ENCODE assay signal across 8 cellular contexts in genomic region chr11:59614277-59615131, GRCh38. TPM values are rescaled to one million over a fixed set of nuclear protein-coding genes. Genes with fewer than 3 reads are reported as not detected.
DNase-seq lines count a peak whose midpoint lies in the region; ATAC-seq and TF ChIP-seq lines count a peak whose summit lies in the region.

No MANE protein-coding gene starts in this region.

- peak overlapping the region; percentile 78 to 91 for H3K4me3 ChIP-seq in testis

- WGBS in testis, 2 donors = 6 to 7% methylated on average over 13 to 14 of the region's 14 CpGs

- no peak for TF ChIP-seq POLR2A in testis (IDR thresholded peaks at IDR 0.05)

- H3K36me3 ChIP-seq in testis (ENCODE audit: low read depth, missing control alignments) = no peaks in the 10 kb centered on the region

- H3K4me1 Mint-ChIP-seq in activated CD8-positive, alpha-beta memory T cell treated with anti-CD3 and anti-CD28 coated beads, Interleukin-2, amount 10 ng/mL, durations not matched to agents 7 days and 5 days = peaks cover 55% of the 10 kb centered on the region
- peaks cover 37% of the 10 kb centered on the region for H3K4me1 Mint-ChIP-seq in activated T-helper 1 cell treated with anti-CD3 and anti-CD28 coated beads, Interleukin-12 subunit alpha, Interleukin-12 subunit beta, Interleukin-2, Interleukin-4 antibody, amounts not matched to agents 30 ng/mL and 10 ng/mL and 1 ng/mL, durations not matched to agents 14 hours and 24 hours and 36 hours (ENCODE audit: low read depth)

- no peaks in the 10 kb centered on the region for H3K9me3 Mint-ChIP-seq in activated CD8-positive, alpha-beta memory T cell treated with anti-CD3 and anti-CD28 coated beads, Interleukin-2, amount 10 ng/mL, durations not matched to agents 7 days and 5 days (ENCODE audit: low read depth)
- no peaks in the 10 kb centered on the region for H3K9me3 Mint-ChIP-seq in activated T-helper 1 cell treated with anti-CD3 and anti-CD28 coated beads, Interleukin-12 subunit alpha, Interleukin-12 subunit beta, Interleukin-2, Interleukin-4 antibody, amounts not matched to agents 30 ng/mL and 10 ng/mL and 1 ng/mL, durations not matched to agents 14 hours and 24 hours and 36 hours

- no peaks in the 10 kb centered on the region for H3K27me3 Mint-ChIP-seq in activated CD8-positive, alpha-beta memory T cell treated with anti-CD3 and anti-CD28 coated beads, Interleukin-2, amount 10 ng/mL, durations not matched to agents 7 days and 5 days
- H3K27me3 Mint-ChIP-seq in activated T-helper 1 cell treated with anti-CD3 and anti-CD28 coated beads, Interleukin-12 subunit alpha, Interleukin-12 subunit beta, Interleukin-2, Interleukin-4 antibody, amounts not matched to agents 30 ng/mL and 10 ng/mL and 1 ng/mL, durations not matched to agents 14 hours and 24 hours and 36 hours (ENCODE audit: insufficient read depth) = no peaks in the 10 kb centered on the region

- peaks cover 13% of the 10 kb centered on the region for H3K36me3 Mint-ChIP-seq in activated CD8-positive, alpha-beta memory T cell treated with anti-CD3 and anti-CD28 coated beads, Interleukin-2, amount 10 ng/mL, durations not matched to agents 7 days and 5 days
- peaks cover 19% of the 10 kb centered on the region for H3K36me3 Mint-ChIP-seq in activated T-helper 1 cell treated with anti-CD3 and anti-CD28 coated beads, Interleukin-12 subunit alpha, Interleukin-12 subunit beta, Interleukin-2, Interleukin-4 antibody, amounts not matched to agents 30 ng/mL and 10 ng/mL and 1 ng/mL, durations not matched to agents 14 hours and 24 hours and 36 hours (ENCODE audit: low read depth)

- intact Hi-C loops in activated T-helper 1 cell treated with anti-CD3 and anti-CD28 coated beads, Interleukin-12 subunit alpha, Interleukin-12 subunit beta, Interleukin-2, Interleukin-4 antibody, amounts not matched to agents 30 ng/mL and 10 ng/mL and 1 ng/mL, durations not matched to agents 14 hours and 24 hours and 36 hours (cut with micrococcal nuclease) = loop anchor here (10.0 kb wide), 1 partner anchor 1950 kb away; the partner anchor contains the start of gene ZDHHC5
- intact Hi-C loops in testis (cut with DNase I; ENCODE audit: low total_unique reads) = no loop called here

- CTCF ChIA-PET in activated CD8-positive, alpha-beta memory T cell treated with anti-CD3 and anti-CD28 coated beads, Interleukin-2, amount 10 ng/mL, durations not matched to agents 7 days and 5 days (lab: Charles Lee) = interaction anchor here (0.9 to 2.2 kb wide), 5 partner anchors 49 to 77 kb away, joined by 3 to 12 read pairs (median 4); no protein-coding TSS in a partner anchor

- H3K27me3 ChIP-seq in testis = no peaks in the 10 kb centered on the region

- H3K9me3 ChIP-seq in testis = no peaks in the 10 kb centered on the region

- H3K4me3 Mint-ChIP-seq in activated CD8-positive, alpha-beta memory T cell treated with anti-CD3 and anti-CD28 coated beads, Interleukin-2, amount 10 ng/mL, durations not matched to agents 7 days and 5 days = peak overlapping the region; percentile 99
- peak overlapping the region; percentile 98 for H3K4me3 Mint-ChIP-seq in activated T-helper 1 cell treated with anti-CD3 and anti-CD28 coated beads, Interleukin-12 subunit alpha, Interleukin-12 subunit beta, Interleukin-2, Interleukin-4 antibody, amounts not matched to agents 30 ng/mL and 10 ng/mL and 1 ng/mL, durations not matched to agents 14 hours and 24 hours and 36 hours

- peak overlapping the region; percentile 95 for H3K27ac Mint-ChIP-seq in activated CD8-positive, alpha-beta memory T cell treated with anti-CD3 and anti-CD28 coated beads, Interleukin-2, amount 10 ng/mL, durations not matched to agents 7 days and 5 days
- peak overlapping the region; percentile 90 for H3K27ac Mint-ChIP-seq in activated T-helper 1 cell treated with anti-CD3 and anti-CD28 coated beads, Interleukin-12 subunit alpha, Interleukin-12 subunit beta, Interleukin-2, Interleukin-4 antibody, amounts not matched to agents 30 ng/mL and 10 ng/mL and 1 ng/mL, durations not matched to agents 14 hours and 24 hours and 36 hours

- TF ChIP-seq CTCF in testis (IDR thresholded peaks at IDR 0.05) = no peak

- no peak for DNase-seq in activated CD8-positive, alpha-beta memory T cell treated with anti-CD3 and anti-CD28 coated beads, Interleukin-2, amount 10 ng/mL, durations not matched to agents 7 days and 5 days
- no peak for DNase-seq in activated CD8-positive, alpha-beta memory T cell treated with anti-CD3 and anti-CD28 coated beads, Interleukin-2, amount 50 U/mL, for 48 hours
- DNase-seq in activated T-helper 1 cell treated with anti-CD3 and anti-CD28 coated beads, Interleukin-12 subunit alpha, Interleukin-12 subunit beta, Interleukin-2, Interleukin-4 antibody, amounts not matched to agents 30 ng/mL and 10 ng/mL and 1 ng/mL, durations not matched to agents 14 hours and 24 hours and 36 hours (ENCODE audit: low spot score) = no peak
- peak; percentile 18 for DNase-seq in iris pigment epithelial cell (ENCODE audit: low read depth)
- DNase-seq in testis = peak; percentile 19
- no peak for DNase-seq in GM19240 (ENCODE audit: insufficient read length, low spot score)

- peaks cover 26% of the 10 kb centered on the region for H3K4me1 ChIP-seq in testis

- ATAC-seq in activated CD8-positive, alpha-beta memory T cell treated with anti-CD3 and anti-CD28 coated beads, Interleukin-2, amount 10 ng/mL, durations not matched to agents 7 days and 5 days = no peak
- no peak for ATAC-seq in HG03521 (IDR thresholded peaks at IDR 0.05; ENCODE audit: unreplicated experiment)
- ATAC-seq in GM18868 (IDR thresholded peaks at IDR 0.05; ENCODE audit: unreplicated experiment) = no peak

- peak overlapping the region in 1 of 2 donors; percentile 96 for H3K27ac ChIP-seq in testis

RNA-seq across cellular contexts. Expression of gene OSBP, which starts 1.1 kb away (rescaled TPM):
- total RNA-seq in activated CD8-positive, alpha-beta memory T cell treated with anti-CD3 and anti-CD28 coated beads, Interleukin-2, amount 10 ng/mL, durations not matched to agents 7 days and 5 days = 10 to 100 TPM; 36.6 to 38.0 TPM
- total RNA-seq in activated T-helper 1 cell treated with anti-CD3 and anti-CD28 coated beads, Interleukin-12 subunit alpha, Interleukin-12 subunit beta, Interleukin-2, Interleukin-4 antibody, amounts not matched to agents 30 ng/mL and 10 ng/mL and 1 ng/mL, durations not matched to agents 14 hours and 24 hours and 36 hours = 40.5 and 41.7 TPM in 2 replicates
- 10 to 100 TPM; 49.2 to 63.1 TPM for total RNA-seq in testis
- polyA plus RNA-seq in testis (ENCODE audit: insufficient read depth, low read depth, low replicate concordance) = 45.0 TPM

RNA-seq across cellular contexts. Expression of gene PATL1, which starts 54.3 kb away (rescaled TPM):
- total RNA-seq in activated CD8-positive, alpha-beta memory T cell treated with anti-CD3 and anti-CD28 coated beads, Interleukin-2, amount 10 ng/mL, durations not matched to agents 7 days and 5 days = 10 to 100 TPM; 56.7 to 62.6 TPM
- total RNA-seq in activated T-helper 1 cell treated with anti-CD3 and anti-CD28 coated beads, Interleukin-12 subunit alpha, Interleukin-12 subunit beta, Interleukin-2, Interleukin-4 antibody, amounts not matched to agents 30 ng/mL and 10 ng/mL and 1 ng/mL, durations not matched to agents 14 hours and 24 hours and 36 hours = 68.7 and 74.0 TPM in 2 replicates
- 10 to 100 TPM; 22.5 to 24.0 TPM for total RNA-seq in testis
- 25.4 TPM for polyA plus RNA-seq in testis (ENCODE audit: insufficient read depth, low read depth, low replicate concordance)

Comparison
In these comparisons a context has a peak if more than half of its experiments do, and no peak if none do; other contexts are left out.
1. DNase-seq: peak in iris pigment epithelial cell (single experiment) and testis (single experiment); none in activated CD8-positive, alpha-beta memory T cell treated with anti-CD3 and anti-CD28 coated beads, Interleukin-2, amount 10 ng/mL, durations not matched to agents 7 days and 5 days (single experiment), activated CD8-positive, alpha-beta memory T cell treated with anti-CD3 and anti-CD28 coated beads, Interleukin-2, amount 50 U/mL, for 48 hours (single experiment), activated T-helper 1 cell treated with anti-CD3 and anti-CD28 coated beads, Interleukin-12 subunit alpha, Interleukin-12 subunit beta, Interleukin-2, Interleukin-4 antibody, amounts not matched to agents 30 ng/mL and 10 ng/mL and 1 ng/mL, durations not matched to agents 14 hours and 24 hours and 36 hours (single experiment) and GM19240 (single experiment).